In genomic region chr3:195397524-195397923, GRCh38 we compare ENCODE assay signal across 27 cellular contexts. TPM values are rescaled to one million over a fixed set of nuclear protein-coding genes. Genes with fewer than 3 reads are reported as not detected.
A peak's percentile ranks its signal among the peaks of the same experiment; 100 is the strongest.
DNase-seq lines count a peak whose midpoint lies in the region; ATAC-seq and TF ChIP-seq lines count a peak whose summit lies in the region.
"Had no signal": no experiment of that assay in that cellular context is flagged by ENCODE, and none has a peak within 500 bp of the region (broad histone marks: within the 10 kb centered on the region; RNA-seq: fewer than 3 reads in every experiment).

No MANE protein-coding gene starts in this region.

- H3K4me3 ChIP-seq in GM12864 (ENCODE audit: low read depth, low read length) (peak overlapping the region; percentile 44; the same call in 1 of the 2 replicates), neuronal stem cell (ENCODE audit: low read length in 2 of 2) (no peak overlapping the region)
- H3K4me3 ChIP-seq: breast epithelium, esophagus squamous epithelium, gastroesophageal sphincter, tibial nerve had no signal

- no peaks in the 10 kb centered on the region for H4K20me1 ChIP-seq in H9 (ENCODE audit: control insufficient read depth, insufficient read depth, insufficient read length)

- H3K79me2 ChIP-seq in H9 (ENCODE audit: insufficient read depth, low read length) = no peaks in the 10 kb centered on the region; the same call in 1 of the 2 replicates

- H2BK12ac ChIP-seq in H9 (ENCODE audit: insufficient read length, low read depth, low read length) (no peak overlapping the region), neuronal stem cell (ENCODE audit: low read length) (no peak overlapping the region)

- H3K79me1 ChIP-seq in H9 (ENCODE audit: insufficient read depth, low read depth, low read length, poor library complexity, severe bottlenecking) (no peaks in the 10 kb centered on the region), neuronal stem cell (ENCODE audit: low read depth, low read length) (peaks cover 5% of the 10 kb centered on the region)

- no peak overlapping the region for H2AFZ ChIP-seq in H9 (ENCODE audit: low read length)
- H2AFZ ChIP-seq in neuronal stem cell (ENCODE audit: low read length) = no peak overlapping the region

- H3K4ac ChIP-seq in H9 (ENCODE audit: low read depth, low read length) (no peak overlapping the region), neuronal stem cell (ENCODE audit: low read length) (no peak overlapping the region)

- no peak for TF ChIP-seq CTCF in GM12864 (IDR thresholded peaks at IDR 0.05; ENCODE audit: low read depth, low read length, missing control alignments)
- TF ChIP-seq CTCF in H9 (conservative IDR thresholded peaks at IDR 0.05) = no peak

- H3K4me1 ChIP-seq in H9 (ENCODE audit: insufficient read depth, low read length) (no peaks in the 10 kb centered on the region; the same call in 1 of the 2 replicates), neuronal stem cell (ENCODE audit: control insufficient read depth in 2 of 2, insufficient read depth in 1 of 2, low read depth in 1 of 2, low read length in 2 of 2) (peaks cover 0 to 2% of the 10 kb centered on the region in 2 donors)
- H3K4me1 ChIP-seq: breast epithelium had no signal

- no peak overlapping the region for H2BK120ac ChIP-seq in H9 (ENCODE audit: low read depth, low read length, poor library complexity, severe bottlenecking)
- H2BK120ac ChIP-seq in neuronal stem cell (ENCODE audit: low read depth, low read length) = no peak overlapping the region

- no peaks in the 10 kb centered on the region for H3K23me2 ChIP-seq in H9 (ENCODE audit: insufficient read length, low read depth, low read length, poor library complexity, severe bottlenecking)

- ATAC-seq in T-helper 17 cell (no peak), naive B cell (ENCODE audit: low read depth in 2 of 2) (no peak)
- ATAC-seq in stimulated activated effector memory CD8-positive, alpha-beta T cell treated with anti-CD3 and anti-CD28 coated beads, Interleukin-12 subunit alpha, Interleukin-12 subunit beta, amount 100 ng/mL, for 72 hours = no peak
- ATAC-seq: activated T-cell treated with anti-CD3 and anti-CD28 coated beads, Interleukin-2, amount 50 U/mL, for 4 hours; CD8-positive, alpha-beta T cell; gastroesophageal sphincter; HCT116; T-cell had no signal

- H2BK15ac ChIP-seq in H9 (ENCODE audit: low read depth, low read length) = no peak overlapping the region
- no peak overlapping the region for H2BK15ac ChIP-seq in neuronal stem cell (ENCODE audit: low read length)

- no peaks in the 10 kb centered on the region for H3K9me3 Mint-ChIP-seq in H9
- no peaks in the 10 kb centered on the region for H3K9me3 Mint-ChIP-seq in naive B cell
- no peaks in the 10 kb centered on the region for H3K9me3 Mint-ChIP-seq in stimulated activated effector memory CD8-positive, alpha-beta T cell treated with anti-CD3 and anti-CD28 coated beads, Interleukin-12 subunit alpha, Interleukin-12 subunit beta, amount 100 ng/mL, for 72 hours
- H3K9me3 Mint-ChIP-seq: activated naive CD4-positive, alpha-beta T cell treated with anti-CD3 and anti-CD28 coated beads for 36 hours; activated T-cell treated with anti-CD3 and anti-CD28 coated beads, Interleukin-2, amount 50 U/mL, for 4 hours; CD8-positive, alpha-beta T cell; neural crest cell; T-cell had no signal

- H3K4me3 Mint-ChIP-seq in H9 = no peak overlapping the region
- H3K4me3 Mint-ChIP-seq in T-helper 17 cell = peak overlapping the region; percentile 33
- no peak overlapping the region for H3K4me3 Mint-ChIP-seq in naive B cell
- no peak overlapping the region for H3K4me3 Mint-ChIP-seq in stimulated activated effector memory CD8-positive, alpha-beta T cell treated with anti-CD3 and anti-CD28 coated beads, Interleukin-12 subunit alpha, Interleukin-12 subunit beta, amount 100 ng/mL, for 72 hours
- H3K4me3 Mint-ChIP-seq: activated naive CD4-positive, alpha-beta T cell treated with anti-CD3 and anti-CD28 coated beads for 36 hours; activated T-cell treated with anti-CD3 and anti-CD28 coated beads, Interleukin-2, amount 50 U/mL, for 4 hours; CD8-positive, alpha-beta T cell; neural crest cell; T-cell had no signal

- H3K36me3 Mint-ChIP-seq in H9 (ENCODE audit: insufficient read depth in 1 of 3, low read depth in 3 of 3) = no peaks in the 10 kb centered on the region
- no peaks in the 10 kb centered on the region for H3K36me3 Mint-ChIP-seq in T-helper 17 cell (ENCODE audit: low read depth)
- no peaks in the 10 kb centered on the region for H3K36me3 Mint-ChIP-seq in naive B cell
- peaks cover 5% of the 10 kb centered on the region for H3K36me3 Mint-ChIP-seq in stimulated activated effector memory CD8-positive, alpha-beta T cell treated with anti-CD3 and anti-CD28 coated beads, Interleukin-12 subunit alpha, Interleukin-12 subunit beta, amount 100 ng/mL, for 72 hours

- peak overlapping the region in 2 of 3 experiments; percentile 42 to 89; a peak in 4 of 7 replicates for H3K27ac Mint-ChIP-seq in H9
- no peak overlapping the region for H3K27ac Mint-ChIP-seq in T-helper 17 cell
- peak overlapping the region in 5 of 6 donors; percentile 10 to 77 (median 57) for H3K27ac Mint-ChIP-seq in naive B cell
- no peak overlapping the region for H3K27ac Mint-ChIP-seq in stimulated activated effector memory CD8-positive, alpha-beta T cell treated with anti-CD3 and anti-CD28 coated beads, Interleukin-12 subunit alpha, Interleukin-12 subunit beta, amount 100 ng/mL, for 72 hours
- H3K27ac Mint-ChIP-seq: activated naive CD4-positive, alpha-beta T cell treated with anti-CD3 and anti-CD28 coated beads for 36 hours; CD8-positive, alpha-beta T cell had no signal

- no peak overlapping the region for H3K14ac ChIP-seq in H9 (ENCODE audit: insufficient read depth, low read length)
- H3K14ac ChIP-seq in neuronal stem cell (ENCODE audit: low read length) = no peak overlapping the region

- H3K4me2 ChIP-seq in H9 (ENCODE audit: insufficient read depth, insufficient read length, low read length) (no peak overlapping the region), neuronal stem cell (ENCODE audit: insufficient read depth, low read length, poor library complexity, severe bottlenecking) (no peak overlapping the region)

- H4K8ac ChIP-seq in H9 (replicated peaks; ENCODE audit: insufficient read length, low read depth, low read length) = no peak overlapping the region
- no peak overlapping the region for H4K8ac ChIP-seq in neuronal stem cell (ENCODE audit: low read depth, low read length)

- no peaks in the 10 kb centered on the region for H3K36me3 ChIP-seq in neuronal stem cell (replicated peaks in 1 of 2; ENCODE audit: control insufficient read depth in 2 of 2, insufficient read depth in 2 of 2, low read length in 2 of 2)
- H3K36me3 ChIP-seq: breast epithelium, esophagus squamous epithelium, gastroesophageal sphincter, tibial nerve had no signal

- no peak overlapping the region for H2BK5ac ChIP-seq in H9 (ENCODE audit: insufficient read length, low read length)
- H2BK5ac ChIP-seq in neuronal stem cell (ENCODE audit: low read length) = no peak overlapping the region

- H2AK5ac ChIP-seq in H9 (ENCODE audit: insufficient read length, low read length) (no peak overlapping the region), neuronal stem cell (ENCODE audit: low read depth, low read length) (no peak overlapping the region)

- no CpG with 5 or more reads among the region's 3 CpGs for WGBS in H9 (ENCODE audit: extremely low coverage, insufficient read length, low lambda C conversion rate)
- WGBS in neuronal stem cell (ENCODE audit: extremely low coverage in 2 of 2, insufficient read length in 2 of 2, insufficient replicate concordance in 1 of 2), 2 donors = no CpG with 5 or more reads among the region's 3 CpGs

- H3K18ac ChIP-seq in H9 (ENCODE audit: insufficient read length, low read depth, low read length) = no peak overlapping the region
- no peak overlapping the region for H3K18ac ChIP-seq in neuronal stem cell (ENCODE audit: low read length)

- H3K27me3 Mint-ChIP-seq in H9 (ENCODE audit: low read depth) (no peaks in the 10 kb centered on the region), T-helper 17 cell (no peaks in the 10 kb centered on the region), naive B cell (no peaks in the 10 kb centered on the region)
- H3K27me3 Mint-ChIP-seq: T-cell had no signal

- H3K4me1 Mint-ChIP-seq in H9 (peaks cover 22 to 32% of the 10 kb centered on the region in 2 experiments), T-helper 17 cell (peaks cover 43% of the 10 kb centered on the region), naive B cell (peaks cover 36 to 64% (median 41%) of the 10 kb centered on the region in 3 donors)
- H3K4me1 Mint-ChIP-seq in stimulated activated effector memory CD8-positive, alpha-beta T cell treated with anti-CD3 and anti-CD28 coated beads, Interleukin-12 subunit alpha, Interleukin-12 subunit beta, amount 100 ng/mL, for 72 hours = peaks cover 39% of the 10 kb centered on the region

- H3K27me3 ChIP-seq in H9 (ENCODE audit: insufficient read depth, low read length) (no peaks in the 10 kb centered on the region), neuronal stem cell (ENCODE audit: control insufficient read depth in 3 of 3, insufficient read depth in 3 of 3, low read depth in 1 of 3, low read length in 3 of 3) (no peaks in the 10 kb centered on the region)
- H3K27me3 ChIP-seq: breast epithelium, esophagus squamous epithelium, gastroesophageal sphincter, tibial nerve had no signal

- no peak overlapping the region for H4K5ac ChIP-seq in H9 (ENCODE audit: insufficient read length, low read depth, low read length)

- no peak overlapping the region for H3K56ac ChIP-seq in H9 (ENCODE audit: insufficient read length, low read depth, low read length)

- H4K91ac ChIP-seq in H9 (ENCODE audit: insufficient read length, low read depth, low read length) = no peak overlapping the region
- no peak overlapping the region for H4K91ac ChIP-seq in neuronal stem cell (ENCODE audit: low read depth, low read length, poor library complexity)

- no peak overlapping the region for H3K23ac ChIP-seq in H9 (ENCODE audit: insufficient read length, low read depth, low read length)
- H3K23ac ChIP-seq in neuronal stem cell (ENCODE audit: low read depth, low read length, poor library complexity) = no peak overlapping the region

- no peak overlapping the region for H2BK20ac ChIP-seq in H9 (ENCODE audit: low read depth, low read length, poor library complexity, severe bottlenecking)

- no peak overlapping the region for H3K9ac ChIP-seq in H9 (ENCODE audit: extremely low read depth, insufficient read length, low read length)
- H3K9ac ChIP-seq in neuronal stem cell (ENCODE audit: low read depth, low read length, poor library complexity) = no peak overlapping the region

- H3K9me3 ChIP-seq in H9 (ENCODE audit: control insufficient read depth, low read depth, low read length) = no peaks in the 10 kb centered on the region
- no peaks in the 10 kb centered on the region for H3K9me3 ChIP-seq in T-helper 17 cell (ENCODE audit: control insufficient read depth, low read length, poor library complexity, severe bottlenecking)
- no peaks in the 10 kb centered on the region for H3K9me3 ChIP-seq in neuronal stem cell (replicated peaks in 1 of 2; ENCODE audit: control insufficient read depth in 2 of 2, insufficient read depth in 1 of 2, low read depth in 1 of 2, low read length in 2 of 2)
- H3K9me3 ChIP-seq: breast epithelium, esophagus squamous epithelium, gastroesophageal sphincter, tibial nerve had no signal

- no peak overlapping the region for H3T11ph ChIP-seq in H9 (ENCODE audit: low read length)

- DNase-seq in GM12864 (ENCODE audit: low read depth) (no peak), H9 (no peak), T-helper 17 cell (no peak), naive B cell (no peak), neuronal stem cell (ENCODE audit: low spot score) (no peak), DMS79 (lab: John Stamatoyannopoulos, UW) (no peak), SIG-M5 treated with dmso at 0.1 percent for 504 hours (lab: John Stamatoyannopoulos, UW; ENCODE audit: unreplicated experiment) (no peak)
- DNase-seq in stimulated activated effector memory CD8-positive, alpha-beta T cell treated with anti-CD3 and anti-CD28 coated beads, Interleukin-12 subunit alpha, Interleukin-12 subunit beta, amount 100 ng/mL, for 72 hours (ENCODE audit: low spot score in 2 of 2) = no peak
- DNase-seq: activated CD4-positive, alpha-beta T cell treated with anti-CD3 and anti-CD28 coated beads for 4 hours; activated naive CD4-positive, alpha-beta T cell treated with anti-CD3 and anti-CD28 coated beads for 36 hours; activated T-cell treated with anti-CD3 and anti-CD28 coated beads, Interleukin-2, amount 50 U/mL, for 4 hours; amniotic stem cell; CD8-positive, alpha-beta T cell; esophagus squamous epithelium; GDM1; islet precursor cell; NCI-H2107; NCI-H446 treated with DMSO at 0.1 percent for 48 hours; posterior cingulate gyrus; SHP77; stimulated activated CD4-positive, alpha-beta T cell treated with anti-CD3 and anti-CD28 coated beads, Interleukin-15, amount 100 ng/mL, for 24 hours; T-cell had no signal

- H3K27ac ChIP-seq in H9 (ENCODE audit: insufficient read length, low read depth, low read length) (no peak overlapping the region), neuronal stem cell (replicated peaks; ENCODE audit: low read length) (no peak overlapping the region)
- H3K27ac ChIP-seq: breast epithelium, esophagus squamous epithelium, gastroesophageal sphincter had no signal

RNA-seq across cellular contexts. Expression of gene ACAP2, which starts 45.3 kb away (rescaled TPM):
- total RNA-seq in H9 (2021) (30.8 and 31.2 TPM in 2 replicates), T-helper 17 cell (10 to 100 TPM; 78.6 to 85.8 TPM)
- polyA plus RNA-seq in naive B cell (ENCODE audit: low read depth in 6 of 6) = 10 to 100 TPM; 36.8 to 90.1 (median 81.0) TPM
- polyA plus RNA-seq in neuronal stem cell (2013, experiment 1 of 2) = 20.2 TPM
- polyA plus RNA-seq in neuronal stem cell (2013, experiment 2 of 2) = 21.8 TPM

Comparison
In these comparisons a context has a peak if more than half of its experiments do, and no peak if none do; other contexts are left out.
1. H3K27ac Mint-ChIP-seq: peak in H9 (2 of 3) and naive B cell (5 of 6); none in T-helper 17 cell (single experiment) and stimulated activated effector memory CD8-positive, alpha-beta T cell treated with anti-CD3 and anti-CD28 coated beads, Interleukin-12 subunit alpha, Interleukin-12 subunit beta, amount 100 ng/mL, for 72 hours (single experiment).